1 cellular context compared by ENCODE assay signal in genomic region chr14:39218171-39218769, GRCh38.
A peak's percentile ranks its signal among the peaks of the same experiment; 100 is the strongest.
TF ChIP-seq lines count a peak whose summit lies in the region.

No MANE protein-coding gene starts in this region.

TF ChIP-seq in K562, 482 proteins besides CTCF, POLR2A, EP300 and RAD21:
- TF ChIP-seq ZZZ3 (IDR thresholded peaks at IDR 0.05): no peak
- peak; percentile 67 for TF ChIP-seq ZNF316 (IDR thresholded peaks at IDR 0.05)
- TF ChIP-seq ZKSCAN8 (CRISPR knock-in tag; IDR thresholded peaks at IDR 0.05): no peak
- no peak for TF ChIP-seq SAFB2 (IDR thresholded peaks at IDR 0.05; ENCODE audit: borderline replicate concordance, low read depth, low read length, severe bottlenecking)
- TF ChIP-seq C11orf30 (IDR thresholded peaks at IDR 0.05; ENCODE audit: low read depth): peak; percentile 53
- TF ChIP-seq KDM1A (IDR thresholded peaks at IDR 0.05): peak in 1 of 2 experiments; percentile 22; a peak in 1 of 4 replicates
- TF ChIP-seq CXXC5 (CRISPR knock-in tag; IDR thresholded peaks at IDR 0.05): no peak
- no peak for TF ChIP-seq CC2D1A (IDR thresholded peaks at IDR 0.05)
